Comparison of ENCODE assay signal across 5 cellular contexts in the genomic region with DNA sequence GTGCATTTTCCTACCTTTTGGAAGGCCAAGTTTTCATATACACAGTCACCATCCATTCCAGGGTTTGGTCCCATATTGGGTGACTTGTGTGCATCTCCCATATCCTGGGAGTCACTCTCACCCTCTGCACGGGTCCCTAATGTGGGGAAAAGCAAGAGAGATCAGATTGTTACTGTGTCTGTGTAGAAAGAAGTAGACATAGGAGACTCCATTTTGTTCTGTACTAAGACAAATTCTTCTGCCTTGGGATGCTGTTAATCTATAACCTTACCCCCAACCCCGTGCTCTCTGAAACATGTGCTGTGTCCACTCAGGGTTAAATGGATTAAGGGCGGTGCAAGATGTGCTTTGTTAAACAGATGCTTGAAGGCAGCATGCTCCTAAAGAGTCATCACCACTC. TPM values are rescaled to one million over a fixed set of nuclear protein-coding genes. Genes with fewer than 3 reads are reported as not detected.
"Had no signal": no experiment of that assay in that cellular context is flagged by ENCODE, and none has a peak within 500 bp of the region (broad histone marks: within the 10 kb centered on the region; RNA-seq: fewer than 3 reads in every experiment).

No MANE protein-coding gene starts in this region.

RNA-seq across cellular contexts. Expression of gene TULP2, which starts 9.0 kb away (rescaled TPM):
- total RNA-seq: M059J, PC-3, Peyer's patch, Right ventricle myocardium superior, SJSA1 had no signal

RNA-seq across cellular contexts. Expression of gene DHDH, which starts 44.0 kb away (rescaled TPM):
- total RNA-seq: Right ventricle myocardium superior had no signal
